27 cellular contexts compared by ENCODE assay signal in genomic region chr7:39691821-39692220, GRCh38.
A peak's percentile ranks its signal among the peaks of the same experiment; 100 is the strongest.
DNase-seq lines count a peak whose midpoint lies in the region; ATAC-seq and TF ChIP-seq lines count a peak whose summit lies in the region.
"Had no signal": no experiment of that assay in that cellular context is flagged by ENCODE, and none has a peak within 500 bp of the region (broad histone marks: within the 10 kb centered on the region; RNA-seq: fewer than 3 reads in every experiment).

No MANE protein-coding gene starts in this region.

- POLR2A ChIA-PET in BJ (lab: Charles Lee), result no interaction called here

- H3K36me3 ChIP-seq in BJ (ENCODE audit: control insufficient read depth, insufficient read depth, low read length), result peaks cover 4% of the 10 kb centered on the region
- H3K36me3 ChIP-seq in mammary epithelial cell (ENCODE audit: insufficient read depth, low read length), result peaks cover 16% of the 10 kb centered on the region

- TF ChIP-seq CTCF in BJ (IDR thresholded peaks at IDR 0.05; ENCODE audit: insufficient read depth, low read depth, low read length) (no peak), mammary epithelial cell (conservative IDR thresholded peaks at IDR 0.05 in 1 of 2, IDR thresholded peaks at IDR 0.05 in 1 of 2; ENCODE audit: extremely low read depth in 1 of 2, insufficient read depth in 1 of 2, low read depth in 1 of 2, low read length in 2 of 2) (no peak), nephron progenitor cell (IDR thresholded peaks at IDR 0.05) (no peak), omental fat pad (IDR thresholded peaks at IDR 0.05) (no peak)

- CTCF ChIA-PET in BJ (lab: Yijun Ruan, JAX) (interaction anchor here (1.1 kb wide), 1 partner anchor 112 kb away, joined by 5 read pairs; no protein-coding TSS in a partner anchor), mammary epithelial cell (lab: Charles Lee; ENCODE audit: low non-redundant PET) (no interaction called here)

- H3K27me3 ChIP-seq in BJ (ENCODE audit: control insufficient read depth, insufficient read depth, low read length) (no peaks in the 10 kb centered on the region), mammary epithelial cell (ENCODE audit: insufficient read depth, low read length) (no peaks in the 10 kb centered on the region)
- H3K27me3 ChIP-seq: SJCRH30 had no signal

- dilution Hi-C loops in mammary epithelial cell (cut with HindIII; ENCODE audit: low sequenced_read_pairs), result no loop called here

- no peak overlapping the region for H3K4me3 Mint-ChIP-seq in nephron progenitor cell
- H3K4me3 Mint-ChIP-seq: naive thymus-derived CD4-positive, alpha-beta T cell had no signal

- peak; percentile 39 for DNase-seq in BJ (ENCODE audit: low read depth)
- peak; percentile 58 for DNase-seq in HT1080 (ENCODE audit: low read depth)
- DNase-seq in mammary epithelial cell, result peak; percentile 36
- peak; percentile 24 for DNase-seq in foreskin melanocyte
- DNase-seq in nephron progenitor cell, result no peak
- no peak for DNase-seq in T-helper 1 cell
- no peak for DNase-seq in omental fat pad (ENCODE audit: low spot score)
- no peak for DNase-seq in NCI-H1436 treated with DMSO at 0.1 percent for 48 hours (lab: John Stamatoyannopoulos, UW)
- DNase-seq: activated CD4-positive, alpha-beta T cell treated with anti-CD3 and anti-CD28 coated beads for 1 hour; activated effector memory CD4-positive, alpha-beta T cell treated with Interleukin-2 at 50 U/mL for 16 hours; anterior cingulate cortex; cortex of kidney; DMS53; erythroblast; islet precursor cell; MM.1S; naive thymus-derived CD4-positive, alpha-beta T cell; NCI-H1930; NCI-H524; SJCRH30; T-helper 9 cell had no signal

- H3K4me1 ChIP-seq in mammary epithelial cell (ENCODE audit: insufficient read depth, low read length), result peaks cover 21% of the 10 kb centered on the region
- H3K4me1 ChIP-seq: SJCRH30 had no signal

- no peak overlapping the region for H2AFZ ChIP-seq in mammary epithelial cell (ENCODE audit: low read depth, low read length)

- H3K36me3 Mint-ChIP-seq in nephron progenitor cell (ENCODE audit: low read depth), result peaks cover 76% of the 10 kb centered on the region

- in situ Hi-C loops in mammary epithelial cell (cut with MboI; ENCODE audit: low sequenced_read_pairs in 2 of 2), result no loop called here

- H3K9ac ChIP-seq in mammary epithelial cell (ENCODE audit: insufficient read depth, low read length), result no peak overlapping the region

- H3K27ac ChIP-seq in mammary epithelial cell (ENCODE audit: insufficient read depth, low read depth, low read length), result peak overlapping the region; percentile 5
- H3K27ac ChIP-seq: C4-2B, SJCRH30, thoracic aorta had no signal

- no peaks in the 10 kb centered on the region for H3K27me3 Mint-ChIP-seq in nephron progenitor cell (ENCODE audit: low read depth, poor library complexity)
- H3K27me3 Mint-ChIP-seq: naive thymus-derived CD4-positive, alpha-beta T cell; progenitor cell of endocrine pancreas had no signal

- 77% methylated on average over 2 of the region's 2 CpGs for WGBS in mammary epithelial cell (ENCODE audit: low coverage, missing lambda C conversion rate)

- no peaks in the 10 kb centered on the region for H3K9me3 ChIP-seq in mammary epithelial cell (replicated peaks; ENCODE audit: insufficient read depth, low read length)
- H3K9me3 ChIP-seq: HAP-1, SJCRH30, thoracic aorta had no signal

- ATAC-seq in omental fat pad (ENCODE audit: low FRiP score), result no peak
- ATAC-seq: naive thymus-derived CD4-positive, alpha-beta T cell had no signal

- H4K20me1 ChIP-seq in mammary epithelial cell (ENCODE audit: insufficient read depth, low read length), result no peaks in the 10 kb centered on the region

- intact Hi-C loops in mammary epithelial cell (cut with micrococcal nuclease), result no loop called here

- BruUV-seq in mammary epithelial cell (replicated peaks; lab: Mats Ljungman, UMichigan), result no TSS peak

- peaks cover 34% of the 10 kb centered on the region for H3K79me2 ChIP-seq in mammary epithelial cell (ENCODE audit: insufficient read depth, low read length)

- no peaks in the 10 kb centered on the region for H3K4me1 Mint-ChIP-seq in nephron progenitor cell

- H3K27ac Mint-ChIP-seq in nephron progenitor cell, result no peak overlapping the region
- H3K27ac Mint-ChIP-seq: progenitor cell of endocrine pancreas had no signal

- H3K4me3 ChIP-seq in BJ (ENCODE audit: low read depth, low read length) (no peak overlapping the region), mammary epithelial cell (replicated peaks in 1 of 3; ENCODE audit: insufficient read depth in 1 of 3, low read depth in 2 of 3, low read length in 3 of 3) (no peak overlapping the region)
- H3K4me3 ChIP-seq: HAP-1, lung, SJCRH30, smooth muscle cell, thoracic aorta had no signal

- H3K4me2 ChIP-seq in mammary epithelial cell (ENCODE audit: insufficient read depth, low read depth, low read length), result no peak overlapping the region
- H3K4me2 ChIP-seq: smooth muscle cell had no signal

- H3K9me3 Mint-ChIP-seq in nephron progenitor cell, result no peaks in the 10 kb centered on the region

Comparison
In these comparisons a context has a peak if more than half of its experiments do, and no peak if none do; other contexts are left out.
1. DNase-seq: peak in BJ (single experiment), HT1080 (single experiment), mammary epithelial cell (single experiment) and foreskin melanocyte (single experiment); none in nephron progenitor cell (single experiment), T-helper 1 cell (0 of 5), omental fat pad (single experiment) and NCI-H1436 treated with DMSO at 0.1 percent for 48 hours (single experiment).